ENCODE assay signal across 21 cellular contexts in genomic region chr5:127094161-127094560, GRCh38.
"Had no signal": no experiment of that assay in that cellular context is flagged by ENCODE, and none has a peak within 500 bp of the region (broad histone marks: within the 10 kb centered on the region; RNA-seq: fewer than 3 reads in every experiment).

No MANE protein-coding gene starts in this region.

- H3K9me3 ChIP-seq: esophagus squamous epithelium, heart left ventricle, left ventricle myocardium inferior, lower lobe of right lung, psoas muscle, spleen, stomach had no signal

- H3K27ac ChIP-seq: cardiac muscle cell, esophagus squamous epithelium, heart left ventricle, left ventricle myocardium inferior, lower lobe of right lung, neural progenitor cell, parathyroid adenoma, psoas muscle, spleen, stomach had no signal

- H3K27me3 ChIP-seq: cardiac muscle cell, heart left ventricle, neural progenitor cell, spleen, stomach had no signal

- H3K9ac ChIP-seq: neural progenitor cell, parathyroid adenoma had no signal

- H2AFZ ChIP-seq: neural progenitor cell, parathyroid adenoma had no signal

- H3K79me2 ChIP-seq: parathyroid adenoma had no signal

- H3K36me3 ChIP-seq: cardiac muscle cell, esophagus squamous epithelium, heart left ventricle, left ventricle myocardium inferior, lower lobe of right lung, neural progenitor cell, spleen, stomach had no signal

- H3K4me1 ChIP-seq: esophagus squamous epithelium, heart left ventricle, left ventricle myocardium inferior, lower lobe of right lung, parathyroid adenoma, psoas muscle, spleen, stomach had no signal

- DNase-seq: cerebellar nuclear complex; effector memory CD8-positive, alpha-beta T cell; esophagus squamous epithelium; foreskin fibroblast; heart left ventricle; left cardiac atrium; left ventricle myocardium inferior; lower lobe of right lung; mesenchymal stem cell; naive thymus-derived CD4-positive, alpha-beta T cell; psoas muscle; spleen; stimulated activated CD4-positive, alpha-beta T cell treated with anti-CD3 and anti-CD28 coated beads, Interleukin-2, amount 100 ng/mL, for 24 hours; stimulated activated CD4-positive, alpha-beta T cell treated with anti-CD3 and anti-CD28 coated beads, Interleukin-4, amount 100 ng/mL, for 4 hours; stimulated activated naive CD4-positive, alpha-beta T cell; stomach; trophoblast cell had no signal

- ATAC-seq: effector memory CD8-positive, alpha-beta T cell; heart left ventricle; left cardiac atrium; lower lobe of right lung; naive thymus-derived CD4-positive, alpha-beta T cell; psoas muscle; sciatic nerve had no signal

- H3K4me3 ChIP-seq: cardiac muscle cell, esophagus squamous epithelium, heart left ventricle, left ventricle myocardium inferior, lower lobe of right lung, neural progenitor cell, psoas muscle, spleen, stomach had no signal
